ENCODE assay signal across 8 cellular contexts in genomic region chr1:109985251-109986053, GRCh38. TPM values are rescaled to one million over a fixed set of nuclear protein-coding genes. Genes with fewer than 3 reads are reported as not detected.
A peak's percentile ranks its signal among the peaks of the same experiment; 100 is the strongest.
DNase-seq lines count a peak whose midpoint lies in the region; ATAC-seq and TF ChIP-seq lines count a peak whose summit lies in the region.

No MANE protein-coding gene starts in this region.

- TF ChIP-seq POLR2A in ovary (IDR thresholded peaks at IDR 0.05): no peak

- no peaks in the 10 kb centered on the region for H3K9me3 ChIP-seq in RWPE2 (ENCODE audit: severe bottlenecking)
- H3K9me3 ChIP-seq in esophagus (ENCODE audit: control insufficient read depth in 2 of 2, insufficient read depth in 1 of 2, low read depth in 1 of 2, low read length in 1 of 2): peaks cover 0 to 3% of the 10 kb centered on the region in 2 donors
- H3K9me3 ChIP-seq in ovary: no peaks in the 10 kb centered on the region

- TF ChIP-seq EP300 in ovary (IDR thresholded peaks at IDR 0.05): no peak

- DNase-seq in RWPE2 (ENCODE audit: low spot score): no peak
- DNase-seq in ovary: no peak
- no peak for DNase-seq in NCI-H524 treated with DMSO at 0.1 percent for 48 hours (lab: John Stamatoyannopoulos, UW)
- DNase-seq in Ammon's horn (ENCODE audit: low spot score): no peak
- DNase-seq in glomerular visceral epithelial cell (ENCODE audit: extremely low spot score): no peak
- no peak for DNase-seq in NCI-H146 (lab: John Stamatoyannopoulos, UW)

- TF ChIP-seq CTCF in GM12875 (IDR thresholded peaks at IDR 0.05; ENCODE audit: borderline replicate concordance, insufficient read depth, low read depth, low read length) (no peak), RWPE2 (IDR thresholded peaks at IDR 0.05; ENCODE audit: poor library complexity, severe bottlenecking) (no peak), ovary (IDR thresholded peaks at IDR 0.05) (no peak)

- intact Hi-C loops in ovary (cut with DNase I): loop anchor here (2.0 to 10.0 kb wide), 7 partner anchors 61 to 441 kb away; partner anchors contain the start of gene GNAI3 (in 1 of the 4)

- peaks cover 23% of the 10 kb centered on the region for H3K36me3 ChIP-seq in RWPE2 (ENCODE audit: low read depth)
- H3K36me3 ChIP-seq in esophagus (ENCODE audit: control insufficient read depth in 2 of 2, insufficient read depth in 2 of 2, low read length in 1 of 2): no peaks in the 10 kb centered on the region
- H3K36me3 ChIP-seq in ovary: no peaks in the 10 kb centered on the region

- 7% methylated on average over 22 of the region's 22 CpGs for WGBS in esophagus, 2 donors
- WGBS in ovary, 3 donors: 6 to 9% (median 7%) methylated on average over 22 of the region's 22 CpGs

- H3K4me1 ChIP-seq in RWPE2 (ENCODE audit: insufficient read depth, poor library complexity, severe bottlenecking) (peaks cover 5% of the 10 kb centered on the region), esophagus (ENCODE audit: control insufficient read depth in 2 of 2, insufficient read depth in 2 of 2, low read length in 1 of 2) (peaks cover 0 to 10% of the 10 kb centered on the region in 2 donors), ovary (ENCODE audit: insufficient read depth) (peaks cover 9% of the 10 kb centered on the region)

- ATAC-seq in RWPE2 (ENCODE audit: low read depth): peak; percentile 4; the same call in 2 of the 3 replicates

- H3K27me3 ChIP-seq in RWPE2 (ENCODE audit: insufficient read depth, poor library complexity, severe bottlenecking): no peaks in the 10 kb centered on the region
- H3K27me3 ChIP-seq in esophagus (ENCODE audit: control insufficient read depth in 1 of 2, insufficient read depth in 2 of 2, low read length in 2 of 2): no peaks in the 10 kb centered on the region
- no peaks in the 10 kb centered on the region for H3K27me3 ChIP-seq in ovary

- H3K4me3 ChIP-seq in GM12875 (ENCODE audit: low read depth, low read length): peak overlapping the region; percentile 91
- H3K4me3 ChIP-seq in RWPE2 (ENCODE audit: severe bottlenecking): peak overlapping the region; percentile 62
- peak overlapping the region; percentile 78 to 82 for H3K4me3 ChIP-seq in esophagus (ENCODE audit: low read depth in 1 of 2, low read length in 2 of 2)
- H3K4me3 ChIP-seq in ovary: peak overlapping the region; percentile 71

- peak overlapping the region; percentile 57 for H3K27ac ChIP-seq in RWPE2 (ENCODE audit: poor library complexity, severe bottlenecking)
- peak overlapping the region; percentile 93 to 94 for H3K27ac ChIP-seq in esophagus (ENCODE audit: low read depth in 2 of 2, low read length in 1 of 2)
- H3K27ac ChIP-seq in ovary: peak overlapping the region; percentile 92 to 95

RNA-seq across cellular contexts. Expression of gene AHCYL1, which starts 0.9 kb away (rescaled TPM):
- polyA plus RNA-seq in esophagus (10 to 100 TPM; 22.6 to 34.7 TPM), ovary (100 to 1,000 TPM in 1 of 2 donors, 10 to 100 TPM in 1; 41.8 to 103 TPM)
- 100 to 1,000 TPM in 2 of 7 donors, 10 to 100 TPM in 5; 41.1 to 113 (median 85.8) TPM for total RNA-seq in ovary

RNA-seq across cellular contexts. Expression of gene STRIP1, which starts 49.0 kb away (rescaled TPM):
- polyA plus RNA-seq in esophagus (10 to 100 TPM; 12.3 to 14.0 TPM), ovary (10 to 100 TPM; 21.6 to 27.4 TPM)
- 10 to 100 TPM; 35.1 to 46.7 (median 45.5) TPM for total RNA-seq in ovary
